ENCODE assay signal across 1 cellular context in the genomic region with DNA sequence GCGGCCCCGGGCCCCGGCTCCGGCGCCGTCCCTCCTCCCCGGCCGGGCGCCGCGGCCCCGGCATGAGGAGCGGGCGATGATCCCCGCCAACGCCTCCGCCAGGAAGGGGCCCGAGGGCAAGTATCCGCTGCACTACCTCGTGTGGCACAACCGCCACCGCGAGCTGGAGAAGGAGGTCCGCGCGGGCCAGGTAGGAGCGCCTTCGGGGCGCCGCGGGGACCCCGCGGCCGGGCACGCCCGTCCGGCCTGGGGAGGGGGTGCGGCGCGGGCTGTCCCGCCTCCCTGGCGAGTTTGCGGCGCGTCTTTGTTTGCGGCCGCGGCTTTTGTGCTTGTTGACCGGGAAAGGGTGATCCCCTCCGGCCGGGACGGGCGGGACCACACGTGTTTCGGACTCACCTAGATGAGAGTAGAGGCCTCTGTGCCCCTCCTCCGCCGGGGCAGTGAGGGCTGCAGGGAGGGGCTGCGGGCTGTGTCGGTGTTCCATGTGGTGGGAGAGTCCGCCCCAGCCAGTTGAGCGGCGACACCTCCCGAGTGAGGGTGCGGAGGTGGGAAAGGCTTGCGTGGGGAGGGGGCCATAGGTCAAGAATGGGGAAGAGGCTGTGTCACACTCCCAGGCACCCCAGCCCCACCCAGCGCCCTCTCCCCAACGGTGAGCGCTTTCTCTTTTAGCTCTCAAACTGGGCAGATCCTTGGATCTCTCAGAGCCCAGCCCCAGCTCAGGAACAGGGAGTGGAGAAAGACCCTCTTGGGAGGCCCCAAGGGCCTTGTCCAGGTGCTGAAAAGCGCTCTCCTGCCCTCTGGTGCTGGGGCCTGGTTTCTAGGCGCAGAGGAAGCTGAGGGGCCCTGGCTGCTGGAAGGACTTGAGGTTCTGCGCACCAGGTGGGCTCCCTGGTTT.
TF ChIP-seq lines count a peak whose summit lies in the region.

No MANE protein-coding gene starts in this region.

TF ChIP-seq in IMR-90, 13 proteins besides CTCF, POLR2A, EP300 and RAD21 (continued from another document):
- TF ChIP-seq, protein P1, sequence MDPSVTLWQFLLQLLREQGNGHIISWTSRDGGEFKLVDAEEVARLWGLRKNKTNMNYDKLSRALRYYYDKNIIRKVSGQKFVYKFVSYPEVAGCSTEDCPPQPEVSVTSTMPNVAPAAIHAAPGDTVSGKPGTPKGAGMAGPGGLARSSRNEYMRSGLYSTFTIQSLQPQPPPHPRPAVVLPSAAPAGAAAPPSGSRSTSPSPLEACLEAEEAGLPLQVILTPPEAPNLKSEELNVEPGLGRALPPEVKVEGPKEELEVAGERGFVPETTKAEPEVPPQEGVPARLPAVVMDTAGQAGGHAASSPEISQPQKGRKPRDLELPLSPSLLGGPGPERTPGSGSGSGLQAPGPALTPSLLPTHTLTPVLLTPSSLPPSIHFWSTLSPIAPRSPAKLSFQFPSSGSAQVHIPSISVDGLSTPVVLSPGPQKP (IDR thresholded peaks at IDR 0.05; ENCODE audit: borderline replicate concordance, low read depth, low read length) = no peak
- TF ChIP-seq MAFK (IDR thresholded peaks at IDR 0.05; ENCODE audit: low read depth, low read length) = no peak
- TF ChIP-seq MXI1 (IDR thresholded peaks at IDR 0.05; ENCODE audit: borderline replicate concordance, low read depth, low read length) = peak; percentile 76; the same call in 1 of the 2 replicates
